ENCODE assay signal across 1 cellular context in the genomic region with DNA sequence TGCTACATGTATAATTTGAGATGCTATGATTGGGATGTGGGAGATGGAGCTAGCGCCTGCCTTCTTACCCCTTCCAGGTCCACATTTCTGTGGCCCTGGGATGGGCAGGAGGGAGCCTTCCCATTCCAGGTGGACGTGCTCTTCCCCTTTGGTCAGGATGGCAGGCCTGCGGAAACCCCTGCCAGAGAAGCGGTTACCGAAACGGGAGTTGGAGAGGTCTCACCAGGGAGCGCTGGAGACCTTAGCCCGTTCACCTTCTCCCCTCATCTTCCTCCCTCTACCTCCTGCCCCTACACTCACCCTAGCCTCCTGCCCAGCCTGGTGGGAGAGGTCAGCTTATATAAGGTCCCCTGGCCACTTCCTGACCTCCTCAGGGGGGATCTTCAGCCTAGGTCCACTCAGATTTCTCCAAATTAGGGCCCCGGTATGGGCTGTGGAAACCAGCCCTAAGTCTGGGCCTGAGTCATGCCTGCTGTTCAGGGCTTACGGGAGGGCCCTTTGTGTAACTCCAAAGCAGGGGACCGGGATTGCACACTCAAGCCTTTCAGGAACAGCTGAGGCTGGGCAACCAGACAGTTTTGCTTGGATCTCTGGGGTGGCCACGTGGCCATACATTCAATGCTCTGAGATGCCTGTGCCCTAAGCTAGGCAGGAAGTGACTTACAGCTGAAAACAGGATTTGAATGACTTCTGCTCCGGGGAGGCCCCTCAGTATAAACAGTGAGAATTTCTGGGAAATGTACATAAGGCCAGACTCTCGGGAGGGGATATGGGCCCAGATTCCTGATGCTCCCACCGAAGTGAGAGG.
A peak's percentile ranks its signal among the peaks of the same experiment; 100 is the strongest.
TF ChIP-seq lines count a peak whose summit lies in the region.

No MANE protein-coding gene starts in this region.

TF ChIP-seq in HepG2, 621 proteins besides CTCF, POLR2A, EP300 and RAD21 (continued from another document and continues in another):
- TF ChIP-seq ARID5B (CRISPR knock-in tag; IDR thresholded peaks at IDR 0.05) (peak; percentile 83), KLF11 (CRISPR knock-in tag; IDR thresholded peaks at IDR 0.05) (no peak), ATF2 (CRISPR knock-in tag; IDR thresholded peaks at IDR 0.05) (peak; percentile 62; the same call in 1 of the 2 replicates), TEAD2 (CRISPR knock-in tag; IDR thresholded peaks at IDR 0.05) (no peak), ZNF496 (CRISPR knock-in tag; IDR thresholded peaks at IDR 0.05; ENCODE audit: insufficient replicate concordance) (no peak), HHEX (CRISPR knock-in tag; IDR thresholded peaks at IDR 0.05) (peak; percentile 56; the same call in 1 of the 2 replicates), NRL (CRISPR knock-in tag; IDR thresholded peaks at IDR 0.05; ENCODE audit: borderline replicate concordance) (peak; percentile 34; the same call in 1 of the 2 replicates), KLF13 (CRISPR knock-in tag; IDR thresholded peaks at IDR 0.05) (no peak), RELA (CRISPR knock-in tag; IDR thresholded peaks at IDR 0.05) (no peak), ZNF646 (CRISPR knock-in tag; IDR thresholded peaks at IDR 0.05) (no peak), EEA1 (CRISPR knock-in tag; IDR thresholded peaks at IDR 0.05; ENCODE audit: borderline replicate concordance) (no peak), RBFOX2 (IDR thresholded peaks at IDR 0.05; ENCODE audit: low read depth, low read length) (no peak), LCORL (IDR thresholded peaks at IDR 0.05) (no peak), LCORL (CRISPR knock-in tag; IDR thresholded peaks at IDR 0.05) (peak; percentile 89; the same call in 1 of the 2 replicates), TRIM24 (CRISPR knock-in tag; IDR thresholded peaks at IDR 0.05) (no peak), ZNF775 (CRISPR knock-in tag; IDR thresholded peaks at IDR 0.05; ENCODE audit: borderline replicate concordance) (no peak), ZNF788 (CRISPR knock-in tag; IDR thresholded peaks at IDR 0.05; ENCODE audit: borderline replicate concordance) (peak; percentile 60; the same call in 1 of the 2 replicates), HNF1A (IDR thresholded peaks at IDR 0.05; ENCODE audit: low read depth) (no peak; the same call in 1 of the 2 replicates), HNF1A (CRISPR knock-in tag; IDR thresholded peaks at IDR 0.05; ENCODE audit: borderline replicate concordance) (peak; percentile 45; the same call in 1 of the 2 replicates), ELF1 (CRISPR knock-in tag; IDR thresholded peaks at IDR 0.05) (peak; percentile 82), CBX5 (CRISPR knock-in tag; IDR thresholded peaks at IDR 0.05; ENCODE audit: borderline replicate concordance) (0 out of 2 replicates have a peak, but pooled peaks have one; percentile 60), ZNF563 (CRISPR knock-in tag; IDR thresholded peaks at IDR 0.05) (no peak), ZNF451 (CRISPR knock-in tag; IDR thresholded peaks at IDR 0.05) (no peak), NR2F6 (IDR thresholded peaks at IDR 0.05) (peak; percentile 45; the same call in 1 of the 2 replicates), NR2F6 (CRISPR knock-in tag; IDR thresholded peaks at IDR 0.05) (peak; percentile 86), MIXL1 (CRISPR knock-in tag; IDR thresholded peaks at IDR 0.05) (peak; percentile 70), CENPBD1 (CRISPR knock-in tag; IDR thresholded peaks at IDR 0.05; ENCODE audit: borderline replicate concordance, low read depth) (no peak), PLSCR1 (CRISPR knock-in tag; IDR thresholded peaks at IDR 0.05; ENCODE audit: borderline replicate concordance) (no peak; the same call in 1 of the 2 replicates), ISX (CRISPR knock-in tag; conservative IDR thresholded peaks at IDR 0.05) (no peak), ISL2 (CRISPR knock-in tag; IDR thresholded peaks at IDR 0.05) (peak; percentile 50), JUNB (CRISPR knock-in tag; IDR thresholded peaks at IDR 0.05; ENCODE audit: borderline replicate concordance) (no peak)
- TF ChIP-seq, protein P1, sequence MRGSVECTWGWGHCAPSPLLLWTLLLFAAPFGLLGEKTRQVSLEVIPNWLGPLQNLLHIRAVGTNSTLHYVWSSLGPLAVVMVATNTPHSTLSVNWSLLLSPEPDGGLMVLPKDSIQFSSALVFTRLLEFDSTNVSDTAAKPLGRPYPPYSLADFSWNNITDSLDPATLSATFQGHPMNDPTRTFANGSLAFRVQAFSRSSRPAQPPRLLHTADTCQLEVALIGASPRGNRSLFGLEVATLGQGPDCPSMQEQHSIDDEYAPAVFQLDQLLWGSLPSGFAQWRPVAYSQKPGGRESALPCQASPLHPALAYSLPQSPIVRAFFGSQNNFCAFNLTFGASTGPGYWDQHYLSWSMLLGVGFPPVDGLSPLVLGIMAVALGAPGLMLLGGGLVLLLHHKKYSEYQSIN (CRISPR knock-in tag; IDR thresholded peaks at IDR 0.05; ENCODE audit: borderline replicate concordance) = no peak
- TF ChIP-seq, protein P2, sequence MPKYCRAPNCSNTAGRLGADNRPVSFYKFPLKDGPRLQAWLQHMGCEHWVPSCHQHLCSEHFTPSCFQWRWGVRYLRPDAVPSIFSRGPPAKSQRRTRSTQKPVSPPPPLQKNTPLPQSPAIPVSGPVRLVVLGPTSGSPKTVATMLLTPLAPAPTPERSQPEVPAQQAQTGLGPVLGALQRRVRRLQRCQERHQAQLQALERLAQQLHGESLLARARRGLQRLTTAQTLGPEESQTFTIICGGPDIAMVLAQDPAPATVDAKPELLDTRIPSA (CRISPR knock-in tag; IDR thresholded peaks at IDR 0.05; ENCODE audit: borderline replicate concordance) = no peak
